Comparison of ENCODE assay signal across 9 cellular contexts in the genomic region with DNA sequence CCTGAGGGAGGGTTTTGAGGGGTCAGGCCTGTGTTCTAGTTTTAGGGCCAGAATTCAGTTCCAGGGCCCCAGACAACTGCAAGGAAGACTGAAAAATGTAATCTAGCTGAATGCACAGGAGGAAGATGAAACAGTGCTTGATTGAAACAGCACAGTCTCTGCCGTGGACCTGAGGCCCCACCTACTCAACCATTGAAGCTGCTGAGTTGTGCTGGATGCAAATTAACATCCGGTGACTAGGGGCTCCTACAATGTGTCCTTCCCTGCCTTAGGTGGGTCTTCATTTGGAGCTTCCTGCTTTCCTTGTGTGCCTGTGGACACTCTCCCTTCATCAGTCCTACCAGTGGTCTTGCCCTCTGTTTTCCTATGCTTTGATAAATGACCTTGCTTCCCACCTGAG. TPM values are rescaled to one million over a fixed set of nuclear protein-coding genes. Genes with fewer than 3 reads are reported as not detected.
DNase-seq lines count a peak whose midpoint lies in the region; ATAC-seq and TF ChIP-seq lines count a peak whose summit lies in the region.
"Had no signal": no experiment of that assay in that cellular context is flagged by ENCODE, and none has a peak within 500 bp of the region (broad histone marks: within the 10 kb centered on the region; RNA-seq: fewer than 3 reads in every experiment).

No MANE protein-coding gene starts in this region.

- peak; percentile 13 for TF ChIP-seq POLR2A in GM18526 (IDR thresholded peaks at IDR 0.05; ENCODE audit: extremely low read depth, insufficient read length)

- H3K4me1 Mint-ChIP-seq in memory B cell, result peaks cover 41% of the 10 kb centered on the region

- H3K4me1 ChIP-seq in osteoblast (ENCODE audit: insufficient read depth, low read length), result peaks cover 18% of the 10 kb centered on the region

- DNase-seq in memory B cell (ENCODE audit: low spot score in 2 of 2), result no peak
- DNase-seq in osteoblast (ENCODE audit: insufficient read length, low spot score, missing footprints), result no peak
- DNase-seq in cerebellum (ENCODE audit: low spot score), result no peak
- DNase-seq in hepatic stellate cell (ENCODE audit: low spot score), result no peak
- DNase-seq: cortex of kidney had no signal

- no peak overlapping the region for H3K27ac ChIP-seq in osteoblast (ENCODE audit: low read depth, low read length)
- H3K27ac ChIP-seq: HL-60 had no signal

- no peak overlapping the region for H2AFZ ChIP-seq in osteoblast (ENCODE audit: low read length)

- ATAC-seq in GM21528 (IDR thresholded peaks at IDR 0.05; ENCODE audit: low FRiP score, unreplicated experiment) (peak; percentile 92), HG03457 (IDR thresholded peaks at IDR 0.05; ENCODE audit: unreplicated experiment) (peak; percentile 83), memory B cell (ENCODE audit: low read depth) (peak; percentile 94)

- no peaks in the 10 kb centered on the region for H3K9me3 Mint-ChIP-seq in memory B cell

- peak overlapping the region; percentile 17 for H3K27ac Mint-ChIP-seq in memory B cell

- no peak overlapping the region for H3K4me3 ChIP-seq in osteoblast (ENCODE audit: insufficient read depth, low read length)

- H3K79me2 ChIP-seq in osteoblast (ENCODE audit: insufficient read depth, low read length), result peaks cover 99% of the 10 kb centered on the region

- no peaks in the 10 kb centered on the region for H3K27me3 Mint-ChIP-seq in memory B cell

- no peaks in the 10 kb centered on the region for H3K27me3 ChIP-seq in osteoblast (ENCODE audit: insufficient read depth, low read length)

- H3K9me3 ChIP-seq in osteoblast (ENCODE audit: low read depth, low read length), result no peaks in the 10 kb centered on the region

- H3K36me3 ChIP-seq in osteoblast (ENCODE audit: insufficient read depth, low read length), result peaks cover 21% of the 10 kb centered on the region

- TF ChIP-seq CTCF in osteoblast (IDR thresholded peaks at IDR 0.05; ENCODE audit: extremely low read depth, low read depth, low read length), result no peak

- H3K4me3 Mint-ChIP-seq in memory B cell, result peak overlapping the region; percentile 59

- no peak overlapping the region for H3K4me2 ChIP-seq in osteoblast (ENCODE audit: insufficient read depth, low read length)

- peaks cover 71% of the 10 kb centered on the region for H4K20me1 ChIP-seq in osteoblast (ENCODE audit: insufficient read depth, low read length)

- H3K36me3 Mint-ChIP-seq in memory B cell, result peaks cover 10% of the 10 kb centered on the region

RNA-seq across cellular contexts. Expression of a gene that starts 5.7 kb away (rescaled TPM):
- 70.1 and 74.9 TPM in 2 replicates for total RNA-seq in osteoblast
- total RNA-seq in cerebellum, result 36.2 TPM

RNA-seq across cellular contexts. Expression of a gene that starts 31.2 kb away (rescaled TPM):
- total RNA-seq in osteoblast, result 1.2 and 2.5 TPM in 2 replicates
- 0.82 TPM for total RNA-seq in cerebellum
